ENCODE assay signal across 15 cellular contexts in the genomic region with DNA sequence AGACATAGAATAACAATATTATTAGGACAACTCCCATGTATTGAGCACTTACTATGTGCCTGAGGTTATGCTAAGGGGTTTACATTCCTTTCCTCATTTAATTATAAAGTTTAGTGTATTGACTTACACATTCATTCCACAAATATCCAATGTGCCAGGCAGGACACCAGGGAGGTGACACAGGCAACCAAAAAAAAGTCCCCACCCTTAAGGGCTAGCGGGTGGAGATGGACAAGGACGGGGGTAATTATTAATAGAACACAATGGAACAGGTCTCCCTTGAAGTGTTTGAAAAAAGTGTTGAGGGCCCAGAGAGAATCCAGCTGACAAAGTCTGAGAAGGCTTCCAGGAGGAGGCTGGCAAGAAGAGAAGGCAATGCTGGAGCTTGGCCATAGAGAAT. TPM values are rescaled to one million over a fixed set of nuclear protein-coding genes. Genes with fewer than 3 reads are reported as not detected.
DNase-seq lines count a peak whose midpoint lies in the region; ATAC-seq and TF ChIP-seq lines count a peak whose summit lies in the region.
"Had no signal": no experiment of that assay in that cellular context is flagged by ENCODE, and none has a peak within 500 bp of the region (broad histone marks: within the 10 kb centered on the region; RNA-seq: fewer than 3 reads in every experiment).

No MANE protein-coding gene starts in this region.

- peak; percentile 24 for DNase-seq in M059J (ENCODE audit: low read depth)
- DNase-seq in progenitor cell of endocrine pancreas (ENCODE audit: low spot score, unreplicated experiment): no peak
- no peak for DNase-seq in activated CD4-positive, alpha-beta T cell treated with anti-CD3 and anti-CD28 coated beads, Interleukin-2, amount 50 U/mL, for 4 hours
- no peak for DNase-seq in stimulated activated naive CD8-positive, alpha-beta T cell treated with anti-CD3 and anti-CD28 coated beads, Interleukin-15, amount 100 ng/mL, for 72 hours
- no peak for DNase-seq in neural progenitor cell (ENCODE audit: low spot score)
- DNase-seq in H4 (ENCODE audit: low spot score): no peak
- DNase-seq: activated CD4-positive, alpha-beta T cell treated with anti-CD3 and anti-CD28 coated beads, Interleukin-2, amount 50 U/mL, for 1 hour; activated naive CD8-positive, alpha-beta T cell treated with anti-CD3 and anti-CD28 coated beads for 36 hours; activated T-cell treated with anti-CD3 and anti-CD28 coated beads, Interleukin-2, amount 50 U/mL, for 4 hours; HCEC 1CT; hippocampal formation; NCI-H2081 treated with DMSO at 0.1 percent for 48 hours; NCI-H526 treated with DMSO at 0.1 percent for 48 hours had no signal

- H3K36me3 Mint-ChIP-seq in progenitor cell of endocrine pancreas (ENCODE audit: insufficient read depth) (peaks cover 4% of the 10 kb centered on the region), neural progenitor cell (no peaks in the 10 kb centered on the region)
- H3K36me3 Mint-ChIP-seq: activated naive CD8-positive, alpha-beta T cell treated with anti-CD3 and anti-CD28 coated beads for 36 hours had no signal

- H3K27me3 Mint-ChIP-seq in progenitor cell of endocrine pancreas (peaks cover under 1% of the 10 kb centered on the region), neural progenitor cell (ENCODE audit: insufficient read depth, low read depth) (peaks cover 11% of the 10 kb centered on the region)
- H3K27me3 Mint-ChIP-seq in stimulated activated naive CD8-positive, alpha-beta T cell treated with anti-CD3 and anti-CD28 coated beads, Interleukin-15, amount 100 ng/mL, for 72 hours: no peaks in the 10 kb centered on the region
- H3K27me3 Mint-ChIP-seq: activated naive CD8-positive, alpha-beta T cell treated with anti-CD3 and anti-CD28 coated beads for 36 hours had no signal

- ATAC-seq in stimulated activated naive CD8-positive, alpha-beta T cell treated with anti-CD3 and anti-CD28 coated beads, Interleukin-15, amount 100 ng/mL, for 72 hours: no peak
- ATAC-seq: activated T-cell treated with anti-CD3 and anti-CD28 coated beads, Interleukin-2, amount 50 U/mL, for 4 hours had no signal

- H3K4me1 ChIP-seq in BLaER1 treated with 17β-estradiol and CSF1 and Interleukin-3, amounts not matched to agents 10 nM and 100 nM: peaks cover 25 to 98% (median 86%) of the 10 kb centered on the region in 10 experiments
- H3K4me1 ChIP-seq in esophagus (ENCODE audit: control insufficient read depth in 2 of 2, insufficient read depth in 2 of 2, low read length in 1 of 2) (peaks cover 6 to 45% of the 10 kb centered on the region in 2 donors), neural progenitor cell (peaks cover under 1% of the 10 kb centered on the region)

- peaks cover under 1% of the 10 kb centered on the region for H3F3A ChIP-seq in neural progenitor cell (ENCODE audit: low read depth)

- H3K27ac Mint-ChIP-seq in progenitor cell of endocrine pancreas: peak overlapping the region; percentile 76
- no peak overlapping the region for H3K27ac Mint-ChIP-seq in stimulated activated naive CD8-positive, alpha-beta T cell treated with anti-CD3 and anti-CD28 coated beads, Interleukin-15, amount 100 ng/mL, for 72 hours
- no peak overlapping the region for H3K27ac Mint-ChIP-seq in neural progenitor cell
- H3K27ac Mint-ChIP-seq: activated naive CD8-positive, alpha-beta T cell treated with anti-CD3 and anti-CD28 coated beads for 36 hours had no signal

- no peaks in the 10 kb centered on the region for H3K9me3 ChIP-seq in BLaER1 treated with 17β-estradiol and CSF1 and Interleukin-3, amounts not matched to agents 10 nM and 100 nM (replicated peaks in 1 of 11)
- no peaks in the 10 kb centered on the region for H3K9me3 ChIP-seq in esophagus (ENCODE audit: control insufficient read depth in 2 of 2, insufficient read depth in 1 of 2, low read depth in 1 of 2, low read length in 1 of 2)
- no peaks in the 10 kb centered on the region for H3K9me3 ChIP-seq in neural progenitor cell (ENCODE audit: low read depth)

- peak overlapping the region in 2 of 10 experiments; percentile 2 to 30; a peak in 2 of 20 replicates for H3K4me3 ChIP-seq in BLaER1 treated with 17β-estradiol and CSF1 and Interleukin-3, amounts not matched to agents 10 nM and 100 nM
- H3K4me3 ChIP-seq in esophagus (ENCODE audit: low read depth in 1 of 2, low read length in 2 of 2) (no peak overlapping the region), neural progenitor cell (no peak overlapping the region)

- peaks cover 0 to 46% (median 29%) of the 10 kb centered on the region in 11 experiments; a peak in 15 of 22 replicates for H3K36me3 ChIP-seq in BLaER1 treated with 17β-estradiol and CSF1 and Interleukin-3, amounts not matched to agents 10 nM and 100 nM
- peaks cover 0 to 9% of the 10 kb centered on the region in 2 donors for H3K36me3 ChIP-seq in esophagus (ENCODE audit: control insufficient read depth in 2 of 2, insufficient read depth in 2 of 2, low read length in 1 of 2)
- no peaks in the 10 kb centered on the region for H3K36me3 ChIP-seq in neural progenitor cell

- no peaks in the 10 kb centered on the region for H3K9me3 Mint-ChIP-seq in progenitor cell of endocrine pancreas (ENCODE audit: low read depth)
- H3K9me3 Mint-ChIP-seq in stimulated activated naive CD8-positive, alpha-beta T cell treated with anti-CD3 and anti-CD28 coated beads, Interleukin-15, amount 100 ng/mL, for 72 hours: no peaks in the 10 kb centered on the region
- H3K9me3 Mint-ChIP-seq in neural progenitor cell: no peaks in the 10 kb centered on the region
- H3K9me3 Mint-ChIP-seq: activated naive CD8-positive, alpha-beta T cell treated with anti-CD3 and anti-CD28 coated beads for 36 hours; activated T-cell treated with anti-CD3 and anti-CD28 coated beads, Interleukin-2, amount 50 U/mL, for 4 hours had no signal

- H3K9ac ChIP-seq in BLaER1 treated with 17β-estradiol and CSF1 and Interleukin-3, amounts not matched to agents 10 nM and 100 nM: peak overlapping the region in 9 of 11 experiments; percentile 10 to 75 (median 38); a peak in 9 of 22 replicates
- no peak overlapping the region for H3K9ac ChIP-seq in neural progenitor cell

- no peaks in the 10 kb centered on the region for H4K20me1 ChIP-seq in BLaER1 treated with 17β-estradiol and CSF1 and Interleukin-3, amounts not matched to agents 10 nM and 100 nM
- H4K20me1 ChIP-seq in neural progenitor cell (ENCODE audit: low read depth): no peaks in the 10 kb centered on the region

- no peaks in the 10 kb centered on the region for H3K27me3 ChIP-seq in BLaER1 treated with 17β-estradiol and CSF1 and Interleukin-3, amounts not matched to agents 10 nM and 100 nM
- no peaks in the 10 kb centered on the region for H3K27me3 ChIP-seq in esophagus (ENCODE audit: control insufficient read depth in 1 of 2, insufficient read depth in 2 of 2, low read length in 2 of 2)
- H3K27me3 ChIP-seq in neural progenitor cell: peaks cover 16% of the 10 kb centered on the region

- no peak overlapping the region for H2AFZ ChIP-seq in neural progenitor cell (replicated peaks)

- H3K27ac ChIP-seq in BLaER1 treated with 17β-estradiol and CSF1 and Interleukin-3, amounts not matched to agents 10 nM and 100 nM: peak overlapping the region; percentile 59 to 93 (median 84)
- peak overlapping the region; percentile 45 to 83 for H3K27ac ChIP-seq in esophagus (ENCODE audit: low read depth in 2 of 2, low read length in 1 of 2)
- H3K27ac ChIP-seq in neural progenitor cell: no peak overlapping the region

- peak overlapping the region; percentile 37 to 99 (median 95); a peak in 21 of 22 replicates for H3K4me2 ChIP-seq in BLaER1 treated with 17β-estradiol and CSF1 and Interleukin-3, amounts not matched to agents 10 nM and 100 nM
- no peak overlapping the region for H3K4me2 ChIP-seq in neural progenitor cell

- H3K79me2 ChIP-seq in neural progenitor cell (ENCODE audit: low read depth): no peaks in the 10 kb centered on the region

- TF ChIP-seq CTCF in progenitor cell of endocrine pancreas (IDR thresholded peaks at IDR 0.05; ENCODE audit: unreplicated experiment) (no peak), neural progenitor cell (IDR thresholded peaks at IDR 0.05) (no peak)

- 54 to 66% methylated on average over 2 of the region's 2 CpGs for WGBS in esophagus, 2 donors

- H3K4me3 Mint-ChIP-seq in progenitor cell of endocrine pancreas (ENCODE audit: low read depth) (no peak overlapping the region), neural progenitor cell (no peak overlapping the region)
- no peak overlapping the region for H3K4me3 Mint-ChIP-seq in stimulated activated naive CD8-positive, alpha-beta T cell treated with anti-CD3 and anti-CD28 coated beads, Interleukin-15, amount 100 ng/mL, for 72 hours
- H3K4me3 Mint-ChIP-seq: activated naive CD8-positive, alpha-beta T cell treated with anti-CD3 and anti-CD28 coated beads for 36 hours; activated T-cell treated with anti-CD3 and anti-CD28 coated beads, Interleukin-2, amount 50 U/mL, for 4 hours had no signal

- H3K4me1 Mint-ChIP-seq in progenitor cell of endocrine pancreas (ENCODE audit: low read depth) (peaks cover 18% of the 10 kb centered on the region), neural progenitor cell (peaks cover 22% of the 10 kb centered on the region)
- H3K4me1 Mint-ChIP-seq in stimulated activated naive CD8-positive, alpha-beta T cell treated with anti-CD3 and anti-CD28 coated beads, Interleukin-15, amount 100 ng/mL, for 72 hours: peaks cover 25% of the 10 kb centered on the region

RNA-seq across cellular contexts. Expression of a gene that starts 5.7 kb away (rescaled TPM):
- 14.0 and 27.9 TPM in 2 replicates for total RNA-seq in M059J (2014; rRNA removed; shearing (Covaris generic))
- 10 to 100 TPM; 16.2 to 33.9 TPM for polyA plus RNA-seq in esophagus
- total RNA-seq in progenitor cell of endocrine pancreas: 8.4 and 8.5 TPM in 2 replicates
- 0.41 and 1.3 TPM in 2 replicates for total RNA-seq in neural progenitor cell (ENCODE audit: low replicate concordance)
- total RNA-seq in H4 (2014; rRNA removed; shearing (Covaris generic)): 6.0 and 9.0 TPM in 2 replicates

RNA-seq across cellular contexts. Expression of a gene that starts 57.3 kb away (rescaled TPM):
- total RNA-seq in M059J (2014; rRNA removed; shearing (Covaris generic)): 3.6 and 4.3 TPM in 2 replicates
- polyA plus RNA-seq in esophagus: 1 to 10 TPM; 7.1 to 9.0 TPM
- total RNA-seq in progenitor cell of endocrine pancreas (6.0 and 7.0 TPM in 2 replicates), neural progenitor cell (ENCODE audit: low replicate concordance) (2.4 and 3.6 TPM in 2 replicates)
- total RNA-seq in H4 (2014; rRNA removed; shearing (Covaris generic)): 2.1 and 3.0 TPM in 2 replicates
